In genomic region chr22:33288078-33288477, GRCh38 we compare ENCODE assay signal across 19 cellular contexts.
DNase-seq lines count a peak whose midpoint lies in the region; ATAC-seq, FAIRE-seq and TF ChIP-seq lines count a peak whose summit lies in the region.
"Had no signal": no experiment of that assay in that cellular context is flagged by ENCODE, and none has a peak within 500 bp of the region (broad histone marks: within the 10 kb centered on the region; RNA-seq: fewer than 3 reads in every experiment).

No MANE protein-coding gene starts in this region.

- H4K5ac ChIP-seq in H1 (ENCODE audit: insufficient read length, low read depth, low read length) = no peak overlapping the region

- POLR2A ChIA-PET in HEK293 (lab: Yijun Ruan, JAX) = interaction anchor here (0.6 kb wide), 1 partner anchor 631 kb away, joined by 3 read pairs; no protein-coding TSS in a partner anchor
- POLR2A ChIA-PET in H1 (lab: Charles Lee; ENCODE audit: partially characterized antibody) = interaction anchor here (1.4 kb wide), 1 partner anchor 8 kb away, joined by 5 read pairs; no protein-coding TSS in a partner anchor

- H2BK120ac ChIP-seq in H1 (replicated peaks; ENCODE audit: low read depth, low read length) = no peak overlapping the region

- H3K27me3 ChIP-seq in H1 (replicated peaks in 1 of 4; ENCODE audit: control insufficient read depth in 3 of 4, extremely low read depth in 1 of 4, insufficient read depth in 3 of 4, low read length in 3 of 4) = no peaks in the 10 kb centered on the region
- H3K27me3 ChIP-seq: BLaER1 treated with 17β-estradiol and CSF1 and Interleukin-3, amounts not matched to agents 10 nM and 100 nM had no signal

- no peak for TF ChIP-seq EP300 in H1 (IDR thresholded peaks at IDR 0.05; ENCODE audit: borderline replicate concordance in 1 of 2, low read depth in 2 of 2, low read length in 2 of 2)

- no peak overlapping the region for H3K4ac ChIP-seq in H1 (replicated peaks; ENCODE audit: insufficient read length, low read depth, low read length)

- no peak overlapping the region for H3K56ac ChIP-seq in H1 (replicated peaks; ENCODE audit: insufficient read length, low read depth, low read length)

- no peaks in the 10 kb centered on the region for H3K36me3 ChIP-seq in HEK293 (ENCODE audit: control insufficient read depth in 2 of 2, insufficient read depth in 1 of 2, low read length in 2 of 2)
- H3K36me3 ChIP-seq in H1 (ENCODE audit: control insufficient read depth in 2 of 4, insufficient read depth in 4 of 4, low read length in 3 of 4) = peaks cover 0 to under 1% (median 0%) of the 10 kb centered on the region in 4 experiments; a peak in 1 of 8 replicates

- no peaks in the 10 kb centered on the region; the same call in 1 of the 2 replicates for H3K79me1 ChIP-seq in H1 (ENCODE audit: low read depth, low read length)

- H3K9me3 ChIP-seq in HEK293 (ENCODE audit: control insufficient read depth, insufficient read depth, low read depth, low read length) (no peaks in the 10 kb centered on the region), H1 (ENCODE audit: insufficient read depth in 2 of 2, low read depth in 1 of 2, low read length in 1 of 2) (no peaks in the 10 kb centered on the region)
- H3K9me3 ChIP-seq: A549, Caco-2 had no signal

- DNase-seq in H1 (ENCODE audit: low read depth in 1 of 2, low spot score in 2 of 2) (no peak), urothelium cell line (ENCODE audit: low spot score) (no peak), kidney tubule cell (ENCODE audit: low spot score) (no peak)
- DNase-seq: AML-193; Caco-2; Calu3; CD4-positive, alpha-beta T cell; CD8-positive, alpha-beta T cell; DMS79 treated with DMSO at 0.1 percent for 48 hours; GF-D8 had no signal

- no peaks in the 10 kb centered on the region for H3K4me1 ChIP-seq in HEK293 (ENCODE audit: control insufficient read depth, insufficient read depth, low read length)
- H3K4me1 ChIP-seq in H1 (replicated peaks in 1 of 4; ENCODE audit: control insufficient read depth in 3 of 4, insufficient read depth in 4 of 4, low read length in 3 of 4) = no peaks in the 10 kb centered on the region
- H3K4me1 ChIP-seq: A549, Caco-2 had no signal

- H4K20me1 ChIP-seq in H1 (replicated peaks in 1 of 2; ENCODE audit: control insufficient read depth in 1 of 2, insufficient read depth in 2 of 2, low read length in 2 of 2) = peaks cover 0 to 1% of the 10 kb centered on the region in 2 experiments
- H4K20me1 ChIP-seq: BLaER1 treated with 17β-estradiol and CSF1 and Interleukin-3, amounts not matched to agents 10 nM and 100 nM had no signal

- TF ChIP-seq POLR2A in H1 (IDR thresholded peaks at IDR 0.05; ENCODE audit: control extremely low read depth in 1 of 2, low read depth in 2 of 2, low read length in 2 of 2) = no peak

- H3K27ac ChIP-seq in HEK293 (ENCODE audit: extremely low read depth, low read depth, low read length) (no peak overlapping the region), H1 (ENCODE audit: low read depth, low read length) (no peak overlapping the region)
- H3K27ac ChIP-seq: 22Rv1; A549; BLaER1 treated with 17β-estradiol and CSF1 and Interleukin-3, amounts not matched to agents 10 nM and 100 nM; C4-2B had no signal

- no peak overlapping the region for H3K4me3 ChIP-seq in HEK293 (ENCODE audit: low read depth, low read length)
- H3K4me3 ChIP-seq in H1 (ENCODE audit: extremely low read depth in 1 of 4, insufficient read depth in 2 of 4, low read depth in 3 of 4, low read length in 4 of 4) = no peak overlapping the region
- H3K4me3 ChIP-seq: A549; BLaER1 treated with 17β-estradiol and CSF1 and Interleukin-3, amounts not matched to agents 10 nM and 100 nM had no signal

- no peak for TF ChIP-seq CTCF in HEK293 (tag by site-specific recombination; IDR thresholded peaks at IDR 0.05)
- no peak for TF ChIP-seq CTCF in H1 (IDR thresholded peaks at IDR 0.05; ENCODE audit: control extremely low read depth in 1 of 3, insufficient read depth in 1 of 3, low read depth in 1 of 3, low read length in 3 of 3)

- no peak overlapping the region for H3K23ac ChIP-seq in H1 (ENCODE audit: insufficient read length)

- no peak overlapping the region for H4K8ac ChIP-seq in H1 (ENCODE audit: extremely low read depth, insufficient read depth, low read length)

- 92% methylated on average over 3 of the region's 3 CpGs; no CpG with 5 or more reads in 1 of the 2 experiments for WGBS in H1 (ENCODE audit: extremely low coverage in 1 of 2, insufficient coverage in 1 of 2, insufficient read length in 1 of 2, insufficient replicate concordance in 2 of 2, low coverage in 1 of 2, low lambda C conversion rate in 2 of 2, missing lambda C conversion rate in 1 of 2), 2 experiments

- no peak overlapping the region for H3K4me2 ChIP-seq in H1 (ENCODE audit: insufficient read depth in 1 of 2, low read depth in 2 of 2, low read length in 2 of 2)
- H3K4me2 ChIP-seq: A549; BLaER1 treated with 17β-estradiol and CSF1 and Interleukin-3, amounts not matched to agents 10 nM and 100 nM had no signal

- FAIRE-seq in H1 (lab: Jason Lieb, UNC) = peak; percentile 13
- FAIRE-seq in urothelium cell line (lab: Jason Lieb, UNC) = peak; percentile 37
- FAIRE-seq: A549, D721Med, G401.6, GM12891 had no signal

- no peak overlapping the region for H3K14ac ChIP-seq in H1 (ENCODE audit: insufficient read length)

- TF ChIP-seq RAD21 in H1 (IDR thresholded peaks at IDR 0.05 in 1 of 2, conservative IDR thresholded peaks at IDR 0.05 in 1 of 2; ENCODE audit: low read depth in 2 of 2, low read length in 2 of 2) = no peak

- no peak for ATAC-seq in GM18867 (IDR thresholded peaks at IDR 0.05; ENCODE audit: unreplicated experiment)
- ATAC-seq: A549; CD8-positive, alpha-beta T cell had no signal

- no peak overlapping the region for H3K18ac ChIP-seq in H1 (ENCODE audit: extremely low read depth, low read length)

- CTCF ChIA-PET in HEK293 (lab: Yijun Ruan, JAX) (interaction anchor here (2.4 to 4.2 kb wide), 2 partner anchors 13 to 14 kb away, joined by 12 to 19 read pairs; no protein-coding TSS in a partner anchor), H1 (lab: Charles Lee; ENCODE audit: partially characterized antibody) (interaction anchor here (1.0 to 2.0 kb wide), 2 partner anchors 13 kb away, joined by 4 to 5 read pairs; no protein-coding TSS in a partner anchor)

- H2AFZ ChIP-seq in H1 (ENCODE audit: low read length) = no peak overlapping the region

- H3K79me2 ChIP-seq in H1 (ENCODE audit: control insufficient read depth in 1 of 2, insufficient read depth in 2 of 2, low read length in 2 of 2) = no peaks in the 10 kb centered on the region

- no peak overlapping the region for H3K9ac ChIP-seq in H1 (replicated peaks in 1 of 4; ENCODE audit: extremely low read depth in 1 of 4, low read depth in 3 of 4, low read length in 3 of 4)
- H3K9ac ChIP-seq: BLaER1 treated with 17β-estradiol and CSF1 and Interleukin-3, amounts not matched to agents 10 nM and 100 nM had no signal

- no peak overlapping the region for H2BK20ac ChIP-seq in H1 (ENCODE audit: low read length)

- H2BK15ac ChIP-seq in H1 (ENCODE audit: low read length) = no peak overlapping the region

- no peaks in the 10 kb centered on the region for H3K23me2 ChIP-seq in H1 (ENCODE audit: low read depth, low read length)

- no peak overlapping the region for H2BK12ac ChIP-seq in H1 (ENCODE audit: low read depth, low read length)

- H2BK5ac ChIP-seq in H1 (ENCODE audit: low read depth, low read length) = no peak overlapping the region

- H2AK5ac ChIP-seq in H1 (ENCODE audit: low read depth, low read length) = no peak overlapping the region

- no peak overlapping the region for H4K91ac ChIP-seq in H1 (replicated peaks; ENCODE audit: insufficient read length, low read length)

TF ChIP-seq in HEK293, 187 proteins besides CTCF, POLR2A, EP300 and RAD21:
- peak; percentile 91 for TF ChIP-seq ZNF10 (tag by site-specific recombination; IDR thresholded peaks at IDR 0.05)
- TF ChIP-seq ZNF560 (tag by site-specific recombination; IDR thresholded peaks at IDR 0.05; ENCODE audit: borderline replicate concordance) = no peak
TF ChIP-seq in HEK293: peak in this region for 1.

TF ChIP-seq in H1, 55 proteins besides CTCF, POLR2A, EP300 and RAD21:
- no peak for TF ChIP-seq POLR2AphosphoS5 (IDR thresholded peaks at IDR 0.05; ENCODE audit: low read depth, low read length)
- TF ChIP-seq, protein P1, sequence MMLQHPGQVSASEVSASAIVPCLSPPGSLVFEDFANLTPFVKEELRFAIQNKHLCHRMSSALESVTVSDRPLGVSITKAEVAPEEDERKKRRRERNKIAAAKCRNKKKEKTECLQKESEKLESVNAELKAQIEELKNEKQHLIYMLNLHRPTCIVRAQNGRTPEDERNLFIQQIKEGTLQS (IDR thresholded peaks at IDR 0.05; ENCODE audit: insufficient read depth, low read depth, low read length) = no peak
- no peak for TF ChIP-seq GABPA (IDR thresholded peaks at IDR 0.05; ENCODE audit: borderline replicate concordance, insufficient read depth, low read length)
- TF ChIP-seq CBX8 (IDR thresholded peaks at IDR 0.05; ENCODE audit: borderline replicate concordance, low read depth, low read length) = no peak
- no peak for TF ChIP-seq EZH2 (IDR thresholded peaks at IDR 0.05; ENCODE audit: low read depth, low read length, severe bottlenecking)
- TF ChIP-seq KDM1A (IDR thresholded peaks at IDR 0.05; ENCODE audit: borderline replicate concordance, low read length) = no peak
- TF ChIP-seq SP2 (IDR thresholded peaks at IDR 0.05; ENCODE audit: low read length) = no peak
- no peak for TF ChIP-seq ASH2L (IDR thresholded peaks at IDR 0.05; ENCODE audit: low read length)
- TF ChIP-seq, protein P2, sequence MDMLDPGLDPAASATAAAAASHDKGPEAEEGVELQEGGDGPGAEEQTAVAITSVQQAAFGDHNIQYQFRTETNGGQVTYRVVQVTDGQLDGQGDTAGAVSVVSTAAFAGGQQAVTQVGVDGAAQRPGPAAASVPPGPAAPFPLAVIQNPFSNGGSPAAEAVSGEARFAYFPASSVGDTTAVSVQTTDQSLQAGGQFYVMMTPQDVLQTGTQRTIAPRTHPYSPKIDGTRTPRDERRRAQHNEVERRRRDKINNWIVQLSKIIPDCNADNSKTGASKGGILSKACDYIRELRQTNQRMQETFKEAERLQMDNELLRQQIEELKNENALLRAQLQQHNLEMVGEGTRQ (IDR thresholded peaks at IDR 0.05; ENCODE audit: low read length) = no peak
- no peak for TF ChIP-seq BACH1 (IDR thresholded peaks at IDR 0.05; ENCODE audit: low read length)
- no peak for TF ChIP-seq SUZ12 (IDR thresholded peaks at IDR 0.05; ENCODE audit: low read length)
- TF ChIP-seq RFX5 (IDR thresholded peaks at IDR 0.05; ENCODE audit: borderline replicate concordance, low read depth, low read length) = no peak
- TF ChIP-seq KDM5A (IDR thresholded peaks at IDR 0.05; ENCODE audit: low read length) = no peak
- TF ChIP-seq EGR1 (IDR thresholded peaks at IDR 0.05; ENCODE audit: borderline replicate concordance, low read depth, low read length) = no peak
TF ChIP-seq in H1: peak in this region for 0.
